Comparison of ENCODE assay signal across 8 cellular contexts in the genomic region with DNA sequence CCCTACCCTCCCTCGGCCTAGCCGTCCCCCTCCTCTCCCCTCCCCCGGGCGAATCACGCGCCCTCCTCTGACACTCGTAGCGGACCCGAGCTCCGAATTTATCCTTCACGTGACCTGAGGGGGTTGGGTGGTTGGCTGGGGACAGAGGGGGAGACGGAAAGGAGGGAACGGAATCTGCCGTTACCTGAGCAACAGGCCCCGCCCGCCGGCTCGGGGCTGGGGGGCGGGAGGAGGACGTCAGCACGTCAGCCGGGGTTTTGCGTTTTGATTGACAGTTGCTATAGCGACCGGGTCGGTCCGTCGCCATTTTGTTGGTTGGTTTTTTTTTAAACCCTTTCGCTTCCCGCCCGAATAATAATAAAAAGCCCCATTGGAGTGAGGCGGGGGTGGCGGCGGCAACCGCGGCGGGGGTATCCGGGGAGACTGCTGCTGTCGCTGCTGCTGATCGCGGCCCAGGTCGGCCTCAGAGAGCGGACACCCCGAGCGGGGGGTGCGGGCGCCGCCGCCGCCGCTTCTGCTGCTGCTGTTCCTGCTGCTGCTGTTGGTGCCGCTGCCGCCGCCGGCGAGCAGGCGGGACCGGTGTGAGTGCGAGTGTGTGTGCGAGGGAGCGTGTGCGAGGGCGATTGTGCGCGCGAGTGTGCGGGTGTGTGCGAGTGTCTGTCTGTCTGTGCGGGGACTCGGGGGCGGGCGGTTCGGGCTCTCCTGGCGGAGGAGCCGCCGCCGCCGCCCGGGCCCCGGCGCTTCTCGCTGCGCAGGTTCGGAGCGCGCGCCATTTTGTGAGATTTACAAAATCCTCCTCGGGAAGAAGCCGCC. TPM values are rescaled to one million over a fixed set of nuclear protein-coding genes. Genes with fewer than 3 reads are reported as not detected.
A peak's percentile ranks its signal among the peaks of the same experiment; 100 is the strongest.
DNase-seq lines count a peak whose midpoint lies in the region; ATAC-seq and TF ChIP-seq lines count a peak whose summit lies in the region.

DYRK1A (plus strand) TSS at position 286 of the 813 bp plus-strand sequence. CDS start 53,602 bp downstream, outside the sequence.

- peak within 1 kb of the TSS; percentile 88 for H3K4me3 ChIP-seq in BJ (ENCODE audit: low read depth, low read length)
- peak within 1 kb of the TSS; percentile 99 for H3K4me3 ChIP-seq in coronary artery

- intact Hi-C loops in activated CD4-positive, alpha-beta T cell treated with anti-CD3 and anti-CD28 coated beads, Interleukin-2, amount 10 ng/mL, durations not matched to agents 24 days and 14 days (cut with micrococcal nuclease): loop anchor here (1.0 to 5.0 kb wide), 5 partner anchors 99 to 379 kb away; partner anchors contain the start of genes PIGP, TTC3 and VPS26C

- H3K27ac Mint-ChIP-seq in activated CD4-positive, alpha-beta T cell treated with anti-CD3 and anti-CD28 coated beads, Interleukin-2, amount 10 ng/mL, durations not matched to agents 24 days and 14 days: peak within 1 kb of the TSS; percentile 100

- ATAC-seq in GM19324 (IDR thresholded peaks at IDR 0.05; ENCODE audit: low FRiP score, unreplicated experiment): peak; percentile 74
- peak; percentile 35 for ATAC-seq in HG03469 (IDR thresholded peaks at IDR 0.05; ENCODE audit: unreplicated experiment)

- peak within 1 kb of the TSS; percentile 99 for H3K4me3 Mint-ChIP-seq in activated CD4-positive, alpha-beta T cell treated with anti-CD3 and anti-CD28 coated beads, Interleukin-2, amount 10 ng/mL, durations not matched to agents 24 days and 14 days

- no peaks in the 10 kb centered on the region for H3K36me3 ChIP-seq in BJ (ENCODE audit: control insufficient read depth, insufficient read depth, low read length)

- H3K4me1 Mint-ChIP-seq in activated CD4-positive, alpha-beta T cell treated with anti-CD3 and anti-CD28 coated beads, Interleukin-2, amount 10 ng/mL, durations not matched to agents 24 days and 14 days: peaks cover 39% of the 10 kb centered on the region

- H3K9me3 Mint-ChIP-seq in activated CD4-positive, alpha-beta T cell treated with anti-CD3 and anti-CD28 coated beads, Interleukin-2, amount 10 ng/mL, durations not matched to agents 24 days and 14 days: peaks cover 4% of the 10 kb centered on the region

- TF ChIP-seq CTCF in BJ (IDR thresholded peaks at IDR 0.05; ENCODE audit: insufficient read depth, low read depth, low read length) (no peak), coronary artery (IDR thresholded peaks at IDR 0.05) (no peak)

- POLR2A ChIA-PET in BJ (lab: Charles Lee): interaction anchor here (0.6 to 1.1 kb wide), 3 partner anchors 46 to 99 kb away, joined by 3 to 5 read pairs (median 4); partner anchors contain the start of gene VPS26C

- CTCF ChIA-PET in BJ (lab: Yijun Ruan, JAX): no interaction called here

- peaks cover 3% of the 10 kb centered on the region for H3K27me3 Mint-ChIP-seq in activated CD4-positive, alpha-beta T cell treated with anti-CD3 and anti-CD28 coated beads, Interleukin-2, amount 10 ng/mL, durations not matched to agents 24 days and 14 days

- H3K36me3 Mint-ChIP-seq in activated CD4-positive, alpha-beta T cell treated with anti-CD3 and anti-CD28 coated beads, Interleukin-2, amount 10 ng/mL, durations not matched to agents 24 days and 14 days (ENCODE audit: low read depth): peaks cover 9% of the 10 kb centered on the region

- H3K27me3 ChIP-seq in BJ (ENCODE audit: control insufficient read depth, insufficient read depth, low read length) (no peaks in the 10 kb centered on the region), layer of hippocampus (ENCODE audit: control insufficient read depth, insufficient read depth, low read length) (no peaks in the 10 kb centered on the region)

- DNase-seq in BJ (ENCODE audit: low read depth): peak; percentile 95
- DNase-seq in NCI-H526 treated with DMSO at 0.1 percent for 48 hours (lab: John Stamatoyannopoulos, UW): peak; percentile 97
- peak; percentile 99 for DNase-seq in activated CD4-positive, alpha-beta T cell treated with anti-CD3 and anti-CD28 coated beads, Interleukin-2, amount 10 ng/mL, durations not matched to agents 24 days and 14 days
- peak; percentile 99 for DNase-seq in coronary artery (ENCODE audit: low spot score)
- peak; percentile 95 to 98 for DNase-seq in stimulated activated CD4-positive, alpha-beta T cell treated with anti-CD3 and anti-CD28 coated beads, Interleukin-1b, Interleukin-23, amount 100 ng/mL, for 4 hours (ENCODE audit: low read depth in 2 of 2)

- peak within 1 kb of the TSS; percentile 99 to 100 for H3K27ac ChIP-seq in coronary artery
- peak within 1 kb of the TSS; percentile 99 for H3K27ac ChIP-seq in layer of hippocampus (ENCODE audit: low read depth, low read length)

RNA-seq across cellular contexts. Expression of gene DYRK1A, which starts in this region (rescaled TPM):
- polyA plus RNA-seq in BJ (2011; rRNA removed): 46.5 and 55.9 TPM in 2 replicates
- 81.3 and 95.7 TPM in 2 replicates for polyA minus RNA-seq in BJ (2011; rRNA and poly(A)+ RNA removed)
- total RNA-seq in activated CD4-positive, alpha-beta T cell treated with anti-CD3 and anti-CD28 coated beads, Interleukin-2, amount 10 ng/mL, durations not matched to agents 24 days and 14 days: 60.9 and 64.9 TPM in 2 replicates

Comparison
In these comparisons a context has a peak if more than half of its experiments do, and no peak if none do; other contexts are left out.
1. Peak in every context shown above with its lines: DNase-seq, ATAC-seq, H3K4me3 ChIP-seq and H3K27ac ChIP-seq.